1 cellular context compared by ENCODE assay signal in the genomic region with DNA sequence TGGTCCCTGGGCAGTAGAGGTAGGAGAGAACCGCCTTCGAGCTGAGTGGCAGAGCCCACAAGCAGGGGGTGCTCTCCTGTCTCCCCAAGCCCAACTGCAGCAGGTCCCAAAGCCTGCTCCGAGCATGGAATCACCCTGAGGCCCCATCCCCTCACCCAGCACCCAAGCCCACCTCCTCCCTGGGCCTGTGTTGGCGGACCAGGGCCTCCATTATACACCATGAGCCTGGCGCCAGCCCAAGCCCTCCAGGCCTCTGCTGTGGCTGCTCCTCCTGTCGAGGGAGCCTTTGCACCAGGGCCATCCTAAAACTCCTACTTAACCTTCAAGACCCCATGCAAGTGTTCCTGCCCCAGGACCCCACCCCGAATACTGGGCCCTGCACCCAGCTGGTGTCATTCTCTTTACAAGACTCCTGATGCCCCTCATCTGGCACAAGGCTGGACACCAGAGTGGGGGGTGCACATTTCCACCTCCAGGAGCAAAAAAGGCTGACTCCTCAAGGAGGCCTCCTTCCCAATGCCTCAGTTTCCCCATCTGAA.
TF ChIP-seq lines count a peak whose summit lies in the region.

No MANE protein-coding gene starts in this region.

TF ChIP-seq in IMR-90, 13 proteins besides CTCF, POLR2A, EP300 and RAD21 (continued from another document):
- no peak for TF ChIP-seq SMC3 (IDR thresholded peaks at IDR 0.05; ENCODE audit: low read depth, low read length)
